8 cellular contexts compared by ENCODE assay signal in genomic region chr10:42866115-42866995, GRCh38.
DNase-seq lines count a peak whose midpoint lies in the region; ATAC-seq and TF ChIP-seq lines count a peak whose summit lies in the region.

No MANE protein-coding gene starts in this region.

- H3K4me1 Mint-ChIP-seq in activated naive CD4-positive, alpha-beta T cell treated with anti-CD3 and anti-CD28 coated beads, Interleukin-2, amount 10 ng/mL, durations not matched to agents 7 days and 5 days: peaks cover 2% of the 10 kb centered on the region

- no peak overlapping the region for H3K9ac ChIP-seq in OCI-LY3 (ENCODE audit: low read length)

- no peak overlapping the region for H2AFZ ChIP-seq in OCI-LY3 (ENCODE audit: low read depth, low read length)

- no peak overlapping the region for H3K27ac Mint-ChIP-seq in activated naive CD4-positive, alpha-beta T cell treated with anti-CD3 and anti-CD28 coated beads, Interleukin-2, amount 10 ng/mL, durations not matched to agents 7 days and 5 days

- intact Hi-C loops in upper lobe of right lung (cut with DNase I): loop anchor here (5.0 kb wide), 1 partner anchor 241 kb away; no protein-coding TSS in a partner anchor

- peak overlapping the region; percentile 16; the same call in 1 of the 2 replicates for H3K4me3 ChIP-seq in OCI-LY3 (ENCODE audit: low read length)
- peak overlapping the region; percentile 16 for H3K4me3 ChIP-seq in upper lobe of right lung

- DNase-seq in NCI-H1105 treated with DMSO at 0.1 percent for 48 hours (lab: John Stamatoyannopoulos, UW) (peak; percentile 11), NCI-H1105 (lab: John Stamatoyannopoulos, UW) (no peak), glomerular visceral epithelial cell (ENCODE audit: extremely low spot score) (peak; percentile 66), omental fat pad (ENCODE audit: low spot score) (no peak), upper lobe of right lung (peak; percentile 91)
- DNase-seq in activated naive CD4-positive, alpha-beta T cell treated with anti-CD3 and anti-CD28 coated beads, Interleukin-2, amount 10 ng/mL, durations not matched to agents 7 days and 5 days: peak; percentile 70

- peak overlapping the region; percentile 57 for H3K4me2 ChIP-seq in OCI-LY3 (ENCODE audit: low read length)

- CTCF ChIA-PET in activated naive CD4-positive, alpha-beta T cell treated with anti-CD3 and anti-CD28 coated beads, Interleukin-2, amount 10 ng/mL, durations not matched to agents 7 days and 5 days (lab: Charles Lee): interaction anchor here (1.2 to 1.3 kb wide), 3 partner anchors 226 to 598 kb away, joined by 3 to 4 read pairs (median 4); no protein-coding TSS in a partner anchor

- no peaks in the 10 kb centered on the region for H3K9me3 ChIP-seq in OCI-LY3 (ENCODE audit: insufficient read depth, low read length)
- H3K9me3 ChIP-seq in upper lobe of right lung: no peaks in the 10 kb centered on the region

- TF ChIP-seq CTCF in OCI-LY3 (IDR thresholded peaks at IDR 0.05; ENCODE audit: low read depth, low read length) (peak; percentile 42), omental fat pad (IDR thresholded peaks at IDR 0.05) (peak in 1 of 3 donors; percentile 8), upper lobe of right lung (IDR thresholded peaks at IDR 0.05) (peak; percentile 78)

- no peak overlapping the region for H3K27ac ChIP-seq in OCI-LY3 (ENCODE audit: low read length)
- no peak overlapping the region for H3K27ac ChIP-seq in upper lobe of right lung

- H3K27me3 Mint-ChIP-seq in activated naive CD4-positive, alpha-beta T cell treated with anti-CD3 and anti-CD28 coated beads, Interleukin-2, amount 10 ng/mL, durations not matched to agents 7 days and 5 days: peaks cover 49% of the 10 kb centered on the region

- H3K36me3 ChIP-seq in OCI-LY3 (replicated peaks; ENCODE audit: low read depth, low read length): no peaks in the 10 kb centered on the region
- no peaks in the 10 kb centered on the region for H3K36me3 ChIP-seq in upper lobe of right lung

- H3K9me3 Mint-ChIP-seq in activated naive CD4-positive, alpha-beta T cell treated with anti-CD3 and anti-CD28 coated beads, Interleukin-2, amount 10 ng/mL, durations not matched to agents 7 days and 5 days: no peaks in the 10 kb centered on the region

- no peaks in the 10 kb centered on the region for H3K79me2 ChIP-seq in OCI-LY3 (ENCODE audit: low read length)

- no peaks in the 10 kb centered on the region for H3K36me3 Mint-ChIP-seq in activated naive CD4-positive, alpha-beta T cell treated with anti-CD3 and anti-CD28 coated beads, Interleukin-2, amount 10 ng/mL, durations not matched to agents 7 days and 5 days

- no peaks in the 10 kb centered on the region for H4K20me1 ChIP-seq in OCI-LY3 (ENCODE audit: insufficient read depth, low read length)

- H3K4me3 Mint-ChIP-seq in activated naive CD4-positive, alpha-beta T cell treated with anti-CD3 and anti-CD28 coated beads, Interleukin-2, amount 10 ng/mL, durations not matched to agents 7 days and 5 days: no peak overlapping the region

- H3K27me3 ChIP-seq in OCI-LY3 (ENCODE audit: low read depth, low read length): no peaks in the 10 kb centered on the region
- peaks cover 20% of the 10 kb centered on the region for H3K27me3 ChIP-seq in upper lobe of right lung

- H3K4me1 ChIP-seq in OCI-LY3 (ENCODE audit: low read length) (no peaks in the 10 kb centered on the region), upper lobe of right lung (peaks cover 4% of the 10 kb centered on the region)

- ATAC-seq in HG02973 (IDR thresholded peaks at IDR 0.05; ENCODE audit: unreplicated experiment): peak; percentile 62
- ATAC-seq in omental fat pad (ENCODE audit: low FRiP score): peak; percentile 83
- peak; percentile 100 for ATAC-seq in upper lobe of right lung

Comparison
In these comparisons a context has a peak if more than half of its experiments do, and no peak if none do; other contexts are left out.
1. DNase-seq: peak in NCI-H1105 treated with DMSO at 0.1 percent for 48 hours (single experiment), activated naive CD4-positive, alpha-beta T cell treated with anti-CD3 and anti-CD28 coated beads, Interleukin-2, amount 10 ng/mL, durations not matched to agents 7 days and 5 days (single experiment), glomerular visceral epithelial cell (single experiment) and upper lobe of right lung (single experiment); none in NCI-H1105 (single experiment) and omental fat pad (single experiment).
2. Peak in every context shown above with its lines, with median percentiles within 50 percentile points of each other: ATAC-seq.